14 cellular contexts compared by ENCODE assay signal in genomic region chr20:51138576-51138975, GRCh38.
DNase-seq lines count a peak whose midpoint lies in the region; TF ChIP-seq lines count a peak whose summit lies in the region.
"Had no signal": no experiment of that assay in that cellular context is flagged by ENCODE, and none has a peak within 500 bp of the region (broad histone marks: within the 10 kb centered on the region; RNA-seq: fewer than 3 reads in every experiment).

No MANE protein-coding gene starts in this region.

- no peaks in the 10 kb centered on the region for H3K79me2 ChIP-seq in H9 (ENCODE audit: insufficient read depth, low read length)
- H3K79me2 ChIP-seq in neural progenitor cell (ENCODE audit: low read depth), result no peaks in the 10 kb centered on the region

- no peak overlapping the region for H3K56ac ChIP-seq in H9 (ENCODE audit: insufficient read length, low read depth, low read length)

- no peak overlapping the region for H2BK20ac ChIP-seq in H9 (ENCODE audit: low read depth, low read length, poor library complexity, severe bottlenecking)

- no peak overlapping the region for H4K8ac ChIP-seq in H9 (replicated peaks; ENCODE audit: insufficient read length, low read depth, low read length)

- intact Hi-C loops in uterus (cut with DNase I; ENCODE audit: low total_unique reads), result no loop called here

- H4K20me1 ChIP-seq in H9 (ENCODE audit: control insufficient read depth, insufficient read depth, insufficient read length), result no peaks in the 10 kb centered on the region
- no peaks in the 10 kb centered on the region for H4K20me1 ChIP-seq in neural progenitor cell (ENCODE audit: low read depth)

- no peak overlapping the region for H3K4ac ChIP-seq in H9 (ENCODE audit: low read depth, low read length)

- H2BK120ac ChIP-seq in H9 (ENCODE audit: low read depth, low read length, poor library complexity, severe bottlenecking), result no peak overlapping the region

- no peak overlapping the region for H2BK12ac ChIP-seq in H9 (ENCODE audit: insufficient read length, low read depth, low read length)

- peak; percentile 23 for DNase-seq in H9
- peak; percentile 32 for DNase-seq in ecto neural progenitor cell (ENCODE audit: low spot score)
- no peak for DNase-seq in neural progenitor cell (ENCODE audit: low spot score)
- DNase-seq in type B pancreatic cell (ENCODE audit: extremely low spot score, unreplicated experiment), result no peak
- no peak for DNase-seq in activated gamma-delta T cell treated with Interleukin-2 at 50 U/mL for 16 hours
- DNase-seq in KBM-7, result no peak
- no peak for DNase-seq in uterus
- DNase-seq: AML-193; CD4-positive, alpha-beta T cell; GDM1; HFFc6 had no signal

- no peak overlapping the region; a peak in 1 of 5 replicates for H3K4me3 Mint-ChIP-seq in H9
- H3K4me3 Mint-ChIP-seq in neural progenitor cell, result no peak overlapping the region
- H3K4me3 Mint-ChIP-seq in type B pancreatic cell, result no peak overlapping the region
- H3K4me3 Mint-ChIP-seq: CD4-positive, alpha-beta T cell; GM23338; HFFc6 had no signal

- H3K36me3 ChIP-seq in neural progenitor cell (no peaks in the 10 kb centered on the region), uterus (no peaks in the 10 kb centered on the region)

- H3K27me3 Mint-ChIP-seq in H9 (ENCODE audit: low read depth), result peaks cover 2% of the 10 kb centered on the region
- peaks cover 3% of the 10 kb centered on the region for H3K27me3 Mint-ChIP-seq in neural progenitor cell (ENCODE audit: insufficient read depth, low read depth)
- no peaks in the 10 kb centered on the region for H3K27me3 Mint-ChIP-seq in type B pancreatic cell

- H3K27ac ChIP-seq in H9 (ENCODE audit: insufficient read length, low read depth, low read length), result no peak overlapping the region
- no peak overlapping the region for H3K27ac ChIP-seq in neural progenitor cell
- H3K27ac ChIP-seq in uterus, result no peak overlapping the region
- H3K27ac ChIP-seq: C4-2B had no signal

- in situ Hi-C loops in KBM-7 (cut with MboI; ENCODE audit: low pct_unique_long_range_greater_than_20kb, low sequenced_read_pairs), result no loop called here

- H3K27me3 ChIP-seq in H9 (ENCODE audit: insufficient read depth, low read length) (no peaks in the 10 kb centered on the region), neural progenitor cell (no peaks in the 10 kb centered on the region), uterus (no peaks in the 10 kb centered on the region)

- H3K4me1 Mint-ChIP-seq in H9, result no peaks in the 10 kb centered on the region
- H3K4me1 Mint-ChIP-seq in neural progenitor cell, result peaks cover 26% of the 10 kb centered on the region
- peaks cover 46% of the 10 kb centered on the region for H3K4me1 Mint-ChIP-seq in type B pancreatic cell (ENCODE audit: unreplicated experiment)
- H3K4me1 Mint-ChIP-seq: GM23338 had no signal

- no peak overlapping the region for H2BK15ac ChIP-seq in H9 (ENCODE audit: low read depth, low read length)

- no peak for TF ChIP-seq POLR2A in uterus (IDR thresholded peaks at IDR 0.05)

- H3K4me1 ChIP-seq in H9 (ENCODE audit: insufficient read depth, low read length) (no peaks in the 10 kb centered on the region), neural progenitor cell (no peaks in the 10 kb centered on the region), uterus (no peaks in the 10 kb centered on the region)
- H3K4me1 ChIP-seq: Caco-2 had no signal

- H3K9me3 ChIP-seq in H9 (ENCODE audit: control insufficient read depth, low read depth, low read length) (no peaks in the 10 kb centered on the region), neural progenitor cell (ENCODE audit: low read depth) (no peaks in the 10 kb centered on the region), uterus (no peaks in the 10 kb centered on the region)
- H3K9me3 ChIP-seq: Caco-2 had no signal

- no peak overlapping the region for H3K14ac ChIP-seq in H9 (ENCODE audit: insufficient read depth, low read length)

- H3K79me1 ChIP-seq in H9 (ENCODE audit: insufficient read depth, low read depth, low read length, poor library complexity, severe bottlenecking), result no peaks in the 10 kb centered on the region

- H3K4me3 ChIP-seq in neural progenitor cell (no peak overlapping the region), uterus (no peak overlapping the region)
- H3K4me3 ChIP-seq: GM23338 had no signal

- WGBS in H9 (ENCODE audit: extremely low coverage, insufficient read length, low lambda C conversion rate), result no CpG with 5 or more reads among the region's 4 CpGs

- peak overlapping the region in 1 of 3 experiments; percentile 77; a peak in 1 of 7 replicates for H3K27ac Mint-ChIP-seq in H9
- H3K27ac Mint-ChIP-seq in neural progenitor cell, result peak overlapping the region; percentile 51
- peak overlapping the region; percentile 64 for H3K27ac Mint-ChIP-seq in type B pancreatic cell
- H3K27ac Mint-ChIP-seq: CD4-positive, alpha-beta T cell; GM23338; HFFc6 had no signal

- TF ChIP-seq CTCF in H9 (conservative IDR thresholded peaks at IDR 0.05) (no peak), neural progenitor cell (IDR thresholded peaks at IDR 0.05) (no peak), type B pancreatic cell (conservative IDR thresholded peaks at IDR 0.05) (no peak), uterus (IDR thresholded peaks at IDR 0.05) (no peak)

- no peak overlapping the region for H2AFZ ChIP-seq in H9 (ENCODE audit: low read length)
- no peak overlapping the region for H2AFZ ChIP-seq in neural progenitor cell (replicated peaks)
- H2AFZ ChIP-seq: GM23338 had no signal

- H3K23me2 ChIP-seq in H9 (ENCODE audit: insufficient read length, low read depth, low read length, poor library complexity, severe bottlenecking), result no peaks in the 10 kb centered on the region

- H3K23ac ChIP-seq in H9 (ENCODE audit: insufficient read length, low read depth, low read length), result no peak overlapping the region

- no peak overlapping the region for H3K4me2 ChIP-seq in H9 (ENCODE audit: insufficient read depth, insufficient read length, low read length)
- H3K4me2 ChIP-seq in neural progenitor cell, result no peak overlapping the region
- H3K4me2 ChIP-seq: GM23338 had no signal

- H4K5ac ChIP-seq in H9 (ENCODE audit: insufficient read length, low read depth, low read length), result no peak overlapping the region

- no peaks in the 10 kb centered on the region for H3F3A ChIP-seq in neural progenitor cell (ENCODE audit: low read depth)

- H2AK5ac ChIP-seq in H9 (ENCODE audit: insufficient read length, low read length), result no peak overlapping the region

- no peak overlapping the region for H4K91ac ChIP-seq in H9 (ENCODE audit: insufficient read length, low read depth, low read length)

- no peak overlapping the region for H3K9ac ChIP-seq in H9 (ENCODE audit: extremely low read depth, insufficient read length, low read length)
- no peak overlapping the region for H3K9ac ChIP-seq in neural progenitor cell

- H3K9me3 Mint-ChIP-seq in H9 (peaks cover 0 to 2% of the 10 kb centered on the region in 2 experiments; a peak in 2 of 5 replicates), neural progenitor cell (peaks cover 3% of the 10 kb centered on the region), type B pancreatic cell (peaks cover 10% of the 10 kb centered on the region)
- H3K9me3 Mint-ChIP-seq: CD4-positive, alpha-beta T cell; HFFc6 had no signal

- H3K36me3 Mint-ChIP-seq in H9 (ENCODE audit: insufficient read depth in 1 of 3, low read depth in 3 of 3) (no peaks in the 10 kb centered on the region), neural progenitor cell (no peaks in the 10 kb centered on the region), type B pancreatic cell (peaks cover 10% of the 10 kb centered on the region)

- no peak overlapping the region for H2BK5ac ChIP-seq in H9 (ENCODE audit: insufficient read length, low read length)

- no peak overlapping the region for H3K18ac ChIP-seq in H9 (ENCODE audit: insufficient read length, low read depth, low read length)

- H3T11ph ChIP-seq in H9 (ENCODE audit: low read length), result no peak overlapping the region

Comparison
In these comparisons a context has a peak if more than half of its experiments do, and no peak if none do; other contexts are left out.
1. DNase-seq: peak in H9 (single experiment) and ecto neural progenitor cell (single experiment); none in neural progenitor cell (single experiment), type B pancreatic cell (single experiment), activated gamma-delta T cell treated with Interleukin-2 at 50 U/mL for 16 hours (single experiment), KBM-7 (single experiment) and uterus (0 of 2).